Comparison of ENCODE assay signal across 17 cellular contexts in genomic region chr13:113089693-113090414, GRCh38. TPM values are rescaled to one million over a fixed set of nuclear protein-coding genes. Genes with fewer than 3 reads are reported as not detected.
"Had no signal": no experiment of that assay in that cellular context is flagged by ENCODE, and none has a peak within 500 bp of the region (broad histone marks: within the 10 kb centered on the region; RNA-seq: fewer than 3 reads in every experiment).

No MANE protein-coding gene starts in this region.

- H3K27me3 ChIP-seq: ascending aorta, breast epithelium had no signal

- H3K4me1 ChIP-seq: ascending aorta, breast epithelium had no signal

- ATAC-seq: activated CD4-positive, CD25-positive, alpha-beta regulatory T cell treated with anti-CD3 and anti-CD28 coated beads, Interleukin-2, amount 50 U/mL, for 24 hours; activated naive CD8-positive, alpha-beta T cell treated with anti-CD3 and anti-CD28 coated beads, Interleukin-2, amount 50 U/mL, for 24 hours; stimulated activated memory B cell treated with anti-CD40 and anti-IgM and Interleukin-4, amounts not matched to agents 10 μg/mL and 1 μg/mL and 100 μg/mL, for 72 hours had no signal

- DNase-seq: activated CD4-positive, alpha-beta T cell treated with anti-CD3 and anti-CD28 coated beads, Interleukin-2, amount 50 U/mL, for 1 hour; activated naive CD4-positive, alpha-beta T cell treated with anti-CD3 and anti-CD28 coated beads for 36 hours; activated naive CD8-positive, alpha-beta T cell treated with anti-CD3 and anti-CD28 coated beads, Interleukin-2, amount 50 U/mL, for 24 hours; activated T-cell treated with anti-CD3 and anti-CD28 coated beads, Interleukin-2, amount 50 U/mL, for 1 hour; stimulated activated CD4-positive, alpha-beta T cell treated with anti-CD3 and anti-CD28 coated beads, Interleukin-2, amount 100 ng/mL, for 48 hours; SW 1271 had no signal

- H3K9me3 ChIP-seq: ascending aorta, breast epithelium had no signal

- H3K27ac ChIP-seq: ascending aorta, breast epithelium had no signal

- FAIRE-seq: frontal cortex, keratinocyte had no signal

- H3K4me3 ChIP-seq: ascending aorta, breast epithelium had no signal

RNA-seq across cellular contexts. Expression of gene F7, which starts 15.7 kb away (rescaled TPM):
- total RNA-seq: activated T-helper 2 cell treated with anti-CD3 and anti-CD28 coated beads, Interferon-gamma antibody, Interleukin-2, Interleukin-4, amounts not matched to agents 10 μg/mL and 5 μg/mL and 100 μg/mL, durations not matched to agents 14 hours and 24 hours and 36 hours; dermis microvascular lymphatic vessel endothelial cell; myocyte; osteocyte; pulmonary artery endothelial cell had no signal
- polyA plus RNA-seq: keratinocyte had no signal

RNA-seq across cellular contexts. Expression of gene F10, which starts 32.7 kb away (rescaled TPM):
- total RNA-seq: activated naive CD4-positive, alpha-beta T cell treated with anti-CD3 and anti-CD28 coated beads for 36 hours; activated T-helper 2 cell treated with anti-CD3 and anti-CD28 coated beads, Interferon-gamma antibody, Interleukin-2, Interleukin-4, amounts not matched to agents 10 μg/mL and 5 μg/mL and 100 μg/mL, durations not matched to agents 14 hours and 24 hours and 36 hours; dermis microvascular lymphatic vessel endothelial cell had no signal
- polyA plus RNA-seq: keratinocyte had no signal
